Comparison of ENCODE assay signal across 11 cellular contexts in the genomic region with DNA sequence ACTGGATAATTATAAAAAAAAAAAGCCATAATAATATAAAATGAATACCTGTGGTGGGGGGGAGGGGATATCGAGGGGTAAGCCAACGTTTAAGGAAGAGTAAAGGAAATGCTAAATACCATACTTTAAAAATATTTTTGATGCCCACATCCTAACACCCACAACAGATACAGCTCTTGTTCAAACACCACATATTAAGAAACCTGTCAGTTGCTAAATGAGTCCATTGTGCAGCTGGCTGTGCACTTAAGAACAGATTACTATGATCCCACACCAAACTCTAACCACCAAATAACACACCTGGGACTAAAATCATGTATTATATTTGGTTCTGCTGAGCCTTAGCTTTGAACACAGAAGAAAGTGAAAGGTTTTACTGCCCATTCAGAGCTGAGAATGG.
DNase-seq lines count a peak whose midpoint lies in the region; ATAC-seq and TF ChIP-seq lines count a peak whose summit lies in the region.
"Had no signal": no experiment of that assay in that cellular context is flagged by ENCODE, and none has a peak within 500 bp of the region (broad histone marks: within the 10 kb centered on the region; RNA-seq: fewer than 3 reads in every experiment).

No MANE protein-coding gene starts in this region.

- no peaks in the 10 kb centered on the region for H3K36me3 ChIP-seq in neutrophil

- H3K4me3 Mint-ChIP-seq in activated naive CD8-positive, alpha-beta T cell treated with anti-CD3 and anti-CD28 coated beads, Interleukin-2, amount 10 ng/mL, durations not matched to agents 7 days and 5 days = peak overlapping the region; percentile 25

- no peaks in the 10 kb centered on the region for H3K36me3 Mint-ChIP-seq in activated naive CD8-positive, alpha-beta T cell treated with anti-CD3 and anti-CD28 coated beads, Interleukin-2, amount 10 ng/mL, durations not matched to agents 7 days and 5 days

- peaks cover 64 to 72% of the 10 kb centered on the region in 2 experiments for H3K4me1 ChIP-seq in neutrophil (ENCODE audit: control insufficient read depth in 1 of 2, insufficient read depth in 1 of 2, low read depth in 1 of 2, low read length in 1 of 2)

- POLR2A ChIA-PET in activated naive CD8-positive, alpha-beta T cell treated with anti-CD3 and anti-CD28 coated beads, Interleukin-2, amount 10 ng/mL, durations not matched to agents 7 days and 5 days (lab: Charles Lee) = interaction anchor here (1.0 to 2.2 kb wide), 4 partner anchors 9 to 516 kb away, joined by 3 to 7 read pairs (median 4); partner anchors contain the start of gene FOXP1

- peaks cover 44% of the 10 kb centered on the region for H3K4me1 Mint-ChIP-seq in activated naive CD8-positive, alpha-beta T cell treated with anti-CD3 and anti-CD28 coated beads, Interleukin-2, amount 10 ng/mL, durations not matched to agents 7 days and 5 days

- no peaks in the 10 kb centered on the region for H3K27me3 Mint-ChIP-seq in activated naive CD8-positive, alpha-beta T cell treated with anti-CD3 and anti-CD28 coated beads, Interleukin-2, amount 10 ng/mL, durations not matched to agents 7 days and 5 days

- peak overlapping the region; percentile 46 for H3K27ac ChIP-seq in neutrophil

- peak; percentile 40 for ATAC-seq in HG03565 (IDR thresholded peaks at IDR 0.05; ENCODE audit: unreplicated experiment)
- no peak for ATAC-seq in activated naive CD8-positive, alpha-beta T cell treated with anti-CD3 and anti-CD28 coated beads, Interleukin-2, amount 10 ng/mL, durations not matched to agents 7 days and 5 days (ENCODE audit: low read depth)
- ATAC-seq: body of pancreas had no signal

- no peaks in the 10 kb centered on the region for H3K27me3 ChIP-seq in neutrophil
- H3K27me3 ChIP-seq: body of pancreas had no signal

- H3K4me3 ChIP-seq in GM12865 (ENCODE audit: low read depth, low read length) (no peak overlapping the region), neutrophil (ENCODE audit: low read depth in 1 of 2, low read length in 1 of 2) (no peak overlapping the region)
- H3K4me3 ChIP-seq: body of pancreas had no signal

- no peaks in the 10 kb centered on the region for H3K9me3 Mint-ChIP-seq in activated naive CD8-positive, alpha-beta T cell treated with anti-CD3 and anti-CD28 coated beads, Interleukin-2, amount 10 ng/mL, durations not matched to agents 7 days and 5 days

- H3K9me3 ChIP-seq in neutrophil = no peaks in the 10 kb centered on the region
- H3K9me3 ChIP-seq: body of pancreas had no signal

- peak overlapping the region; percentile 63 for H3K27ac Mint-ChIP-seq in activated naive CD8-positive, alpha-beta T cell treated with anti-CD3 and anti-CD28 coated beads, Interleukin-2, amount 10 ng/mL, durations not matched to agents 7 days and 5 days

- TF ChIP-seq CTCF in GM12865 (IDR thresholded peaks at IDR 0.05; ENCODE audit: insufficient read depth, low read depth, low read length, missing control alignments) (no peak), neutrophil (IDR thresholded peaks at IDR 0.05) (no peak)

- DNase-seq in GM12865 (ENCODE audit: low read depth) (peak; percentile 41), NCI-H2171 (lab: John Stamatoyannopoulos, UW) (no peak), AG20443 (ENCODE audit: low spot score) (no peak), kidney tubule cell (ENCODE audit: low spot score) (no peak)
- no peak for DNase-seq in activated naive CD8-positive, alpha-beta T cell treated with anti-CD3 and anti-CD28 coated beads, Interleukin-2, amount 10 ng/mL, durations not matched to agents 7 days and 5 days
- DNase-seq: body of pancreas, NCI-H1092 treated with DMSO at 0.1 percent for 48 hours, NCI-H774, small intestine had no signal
